8 cellular contexts compared by ENCODE assay signal in the genomic region with DNA sequence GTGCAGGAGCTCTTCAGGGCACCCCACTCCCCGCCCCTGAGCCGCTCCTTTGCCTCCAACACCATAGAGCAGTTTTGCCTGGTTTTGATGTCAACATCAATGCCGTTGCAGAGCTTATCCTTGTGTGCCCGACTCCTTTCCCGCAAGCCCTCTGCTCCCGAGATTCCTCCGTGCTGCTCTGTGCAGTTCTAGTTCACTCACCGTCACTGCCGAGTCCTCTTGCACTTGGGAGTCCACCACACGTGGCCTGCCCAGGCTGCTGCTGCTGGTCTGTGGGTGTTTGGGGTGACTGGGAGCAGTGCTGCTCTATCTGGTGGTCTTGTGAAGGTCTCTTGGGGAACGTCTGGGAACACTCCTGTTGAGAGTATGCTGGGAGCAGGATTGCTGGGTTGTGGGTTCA.
"Had no signal": no experiment of that assay in that cellular context is flagged by ENCODE, and none has a peak within 500 bp of the region (broad histone marks: within the 10 kb centered on the region; RNA-seq: fewer than 3 reads in every experiment).

No MANE protein-coding gene starts in this region.

- ATAC-seq: GM23338, HCT116, HepG2, K562 had no signal

- H3K9me3 ChIP-seq: HAP-1 had no signal

- H3K36me3 ChIP-seq: HAP-1 had no signal

- H3K4me1 ChIP-seq: HAP-1 had no signal

- H2AFZ ChIP-seq: GM23338 had no signal

- DNase-seq: HFFc6, KG1 had no signal

- H3K4me3 ChIP-seq: GM23338, HAP-1, K562 had no signal

- H3K27ac ChIP-seq: HL-60 had no signal

- H3K4me2 ChIP-seq: GM23338 had no signal
